In genomic region chr13:46659413-46660065, GRCh38 we compare ENCODE assay signal across 2 cellular contexts.
TF ChIP-seq lines count a peak whose summit lies in the region.

No MANE protein-coding gene starts in this region.

TF ChIP-seq in A549, 52 proteins besides CTCF, POLR2A, EP300 and RAD21 (continued from another document):
- TF ChIP-seq RARB (CRISPR knock-in tag; IDR thresholded peaks at IDR 0.05) (no peak), TFCP2L1 (CRISPR knock-in tag; IDR thresholded peaks at IDR 0.05) (no peak), GATA3 (IDR thresholded peaks at IDR 0.05; ENCODE audit: borderline replicate concordance) (peak; percentile 68), BHLHE40 (IDR thresholded peaks at IDR 0.05; ENCODE audit: low read depth, low read length) (no peak), CHD2 (IDR thresholded peaks at IDR 0.05; ENCODE audit: low read length, partially characterized antibody) (no peak)
TF ChIP-seq in A549: peak in this region for 1.

TF ChIP-seq in HepG2, 621 proteins besides CTCF, POLR2A, EP300 and RAD21 (continues in another document):
- peak; percentile 77 for TF ChIP-seq HNF4G (IDR thresholded peaks at IDR 0.05; ENCODE audit: borderline replicate concordance, low read depth, low read length)
- 0 out of 2 replicates have a peak, but pooled peaks have one; percentile 23 for TF ChIP-seq HNF4G (CRISPR knock-in tag; IDR thresholded peaks at IDR 0.05; ENCODE audit: borderline replicate concordance, low read depth)
- no peak for TF ChIP-seq IRF2 (CRISPR knock-in tag; IDR thresholded peaks at IDR 0.05)
- TF ChIP-seq POGZ (CRISPR knock-in tag; IDR thresholded peaks at IDR 0.05) = peak; percentile 41; the same call in 1 of the 2 replicates
- 0 out of 2 replicates have a peak, but pooled peaks have one; percentile 19 for TF ChIP-seq RARA (CRISPR knock-in tag; IDR thresholded peaks at IDR 0.05)
- TF ChIP-seq FOXA3 (CRISPR knock-in tag; IDR thresholded peaks at IDR 0.05) = peak; percentile 44
- no peak for TF ChIP-seq LCORL (IDR thresholded peaks at IDR 0.05)
- TF ChIP-seq LCORL (CRISPR knock-in tag; IDR thresholded peaks at IDR 0.05) = 0 out of 2 replicates have a peak, but pooled peaks have one; percentile 18
- TF ChIP-seq TCF7 (IDR thresholded peaks at IDR 0.05; ENCODE audit: low read depth) = peak; percentile 15; the same call in 1 of the 2 replicates
- no peak for TF ChIP-seq ZNF550 (CRISPR knock-in tag; IDR thresholded peaks at IDR 0.05; ENCODE audit: borderline replicate concordance)
- TF ChIP-seq NCOA2 (CRISPR knock-in tag; IDR thresholded peaks at IDR 0.05) = no peak
- peak; percentile 54; the same call in 1 of the 2 replicates for TF ChIP-seq ZNF646 (CRISPR knock-in tag; IDR thresholded peaks at IDR 0.05)
- TF ChIP-seq NR0B2 (CRISPR knock-in tag; IDR thresholded peaks at IDR 0.05) = no peak
- TF ChIP-seq MED1 (CRISPR knock-in tag; IDR thresholded peaks at IDR 0.05) = peak; percentile 38; the same call in 1 of the 2 replicates
- TF ChIP-seq NFYB (CRISPR knock-in tag; IDR thresholded peaks at IDR 0.05) = no peak
- no peak for TF ChIP-seq LRRFIP1 (CRISPR knock-in tag; conservative IDR thresholded peaks at IDR 0.05)
- TF ChIP-seq NFIC (IDR thresholded peaks at IDR 0.05; ENCODE audit: low read length) = no peak
- TF ChIP-seq PITX1 (CRISPR knock-in tag; IDR thresholded peaks at IDR 0.05) = peak; percentile 52; the same call in 1 of the 2 replicates
- peak; percentile 74 for TF ChIP-seq PAXIP1 (CRISPR knock-in tag; conservative IDR thresholded peaks at IDR 0.05)
- 0 out of 4 replicates have a peak, but pooled peaks of 1 of the 2 experiments have one; percentile 9 for TF ChIP-seq NR2F1 (CRISPR knock-in tag; IDR thresholded peaks at IDR 0.05)
- TF ChIP-seq HNF1B (CRISPR knock-in tag; IDR thresholded peaks at IDR 0.05) = 0 out of 2 replicates have a peak, but pooled peaks have one; percentile 47
- peak; percentile 49 for TF ChIP-seq GATAD2A (CRISPR knock-in tag; IDR thresholded peaks at IDR 0.05)
- no peak for TF ChIP-seq SRSF4 (IDR thresholded peaks at IDR 0.05; ENCODE audit: low read depth, low read length, poor library complexity, severe bottlenecking)
- peak; percentile 69; the same call in 1 of the 2 replicates for TF ChIP-seq AHDC1 (CRISPR knock-in tag; IDR thresholded peaks at IDR 0.05; ENCODE audit: borderline replicate concordance)
- TF ChIP-seq FOXJ3 (CRISPR knock-in tag; IDR thresholded peaks at IDR 0.05; ENCODE audit: borderline replicate concordance) = 0 out of 2 replicates have a peak, but pooled peaks have one; percentile 23
- TF ChIP-seq ARID5B (CRISPR knock-in tag; IDR thresholded peaks at IDR 0.05) = peak; percentile 74
